Comparison of ENCODE assay signal across 8 cellular contexts in the genomic region with DNA sequence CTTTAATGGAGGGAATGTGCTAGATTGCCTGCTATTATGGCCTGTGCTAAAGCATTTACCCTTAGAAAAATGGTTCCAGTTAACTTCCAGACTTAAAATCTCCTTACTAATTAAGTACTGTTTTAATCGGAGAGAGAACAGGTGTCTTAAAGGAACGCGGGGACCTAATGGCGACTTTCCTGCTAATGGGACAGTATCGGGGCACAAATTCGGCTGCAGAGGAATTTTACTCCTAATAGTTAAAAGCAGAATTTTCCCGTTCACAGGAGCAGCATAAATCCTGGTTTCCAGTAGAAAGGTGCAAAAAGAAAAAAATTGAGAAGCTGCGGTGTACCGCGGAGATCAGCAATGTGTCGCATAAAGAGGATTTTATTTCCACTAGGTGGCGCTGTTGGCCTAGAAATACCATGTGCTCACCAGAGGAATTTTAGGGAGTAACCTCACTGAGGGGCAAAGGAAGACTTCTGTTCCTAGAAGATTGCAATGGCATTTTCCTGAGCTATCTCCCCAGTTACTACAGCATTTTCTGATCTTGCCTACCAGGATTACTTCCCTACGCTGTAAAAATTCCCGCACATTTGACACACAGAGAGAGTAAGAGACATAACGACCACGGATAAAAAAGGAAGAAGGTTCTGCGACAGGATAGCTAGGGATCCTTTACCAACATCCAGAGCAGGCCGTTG. TPM values are rescaled to one million over a fixed set of nuclear protein-coding genes. Genes with fewer than 3 reads are reported as not detected.
DNase-seq lines count a peak whose midpoint lies in the region; ATAC-seq and TF ChIP-seq lines count a peak whose summit lies in the region.

No MANE protein-coding gene starts in this region.

- no peak overlapping the region for H4K5ac ChIP-seq in IMR-90 (ENCODE audit: low read depth, low read length)

- H3K27me3 ChIP-seq in IMR-90 (ENCODE audit: control insufficient read depth, insufficient read depth, low read length) (peaks cover 1% of the 10 kb centered on the region; the same call in 1 of the 2 replicates), SJCRH30 (no peaks in the 10 kb centered on the region)

- H2BK5ac ChIP-seq in IMR-90 (ENCODE audit: low read depth, low read length, poor library complexity, severe bottlenecking): no peak overlapping the region

- H2AK5ac ChIP-seq in IMR-90 (ENCODE audit: low read depth, low read length): no peak overlapping the region

- H3K4me3 ChIP-seq in IMR-90 (ENCODE audit: insufficient read depth, low read depth, low read length) (no peak overlapping the region), SJCRH30 (no peak overlapping the region)

- H3K4me1 ChIP-seq in IMR-90 (ENCODE audit: control insufficient read depth, insufficient read depth, low read length): no peaks in the 10 kb centered on the region
- H3K4me1 ChIP-seq in SJCRH30: peaks cover 11% of the 10 kb centered on the region

- H2AK9ac ChIP-seq in IMR-90 (replicated peaks; ENCODE audit: low read depth, low read length, poor library complexity): no peak overlapping the region

- intact Hi-C loops in IMR-90 (cut with micrococcal nuclease): loop anchor here (1.0 to 10.0 kb wide), 8 partner anchors 123 to 671 kb away; no protein-coding TSS in a partner anchor

- no peak for TF ChIP-seq POLR2A in IMR-90 (IDR thresholded peaks at IDR 0.05; ENCODE audit: low read depth, low read length)

- no peak overlapping the region for H3K56ac ChIP-seq in IMR-90 (ENCODE audit: extremely low read depth, insufficient read depth, low read length)

- TF ChIP-seq RAD21 in IMR-90 (IDR thresholded peaks at IDR 0.05; ENCODE audit: low read length): peak; percentile 83

- peaks cover 10% of the 10 kb centered on the region for H3K9me3 ChIP-seq in IMR-90 (ENCODE audit: control insufficient read depth, insufficient read depth, low read length)
- H3K9me3 ChIP-seq in SJCRH30 (replicated peaks): peaks cover 9% of the 10 kb centered on the region

- in situ Hi-C loops in IMR-90 (cut with MboI; ENCODE audit: low sequenced_read_pairs): loop anchor here (10.0 kb wide), 2 partner anchors 111 to 481 kb away; no protein-coding TSS in a partner anchor

- no peak overlapping the region for H3K27ac ChIP-seq in IMR-90 (ENCODE audit: insufficient read depth, low read length)
- no peak overlapping the region for H3K27ac ChIP-seq in SJCRH30

- no peak overlapping the region for H3K4ac ChIP-seq in IMR-90 (ENCODE audit: low read depth, low read length)

- H4K91ac ChIP-seq in IMR-90 (ENCODE audit: insufficient read depth, low read depth, low read length): no peak overlapping the region

- H3K14ac ChIP-seq in IMR-90 (replicated peaks; ENCODE audit: low read depth, low read length): no peak overlapping the region

- H3K23ac ChIP-seq in IMR-90 (ENCODE audit: low read depth, low read length): no peak overlapping the region

- DNase-seq in DMS53 treated with DMSO at 0.1 percent for 48 hours (lab: John Stamatoyannopoulos, UW; ENCODE audit: unreplicated experiment) (peak; percentile 16), IMR-90 (peak; percentile 57), SJCRH30 (peak; percentile 64 to 89), glomerular visceral epithelial cell (ENCODE audit: extremely low spot score) (peak; percentile 53), retina (peak; percentile 79)
- peak; percentile 32 for DNase-seq in activated naive CD4-positive, alpha-beta T cell treated with anti-CD3 and anti-CD28 coated beads, Interleukin-2, amount 50 U/mL, for 16 hours

- no peak overlapping the region for H2BK20ac ChIP-seq in IMR-90 (ENCODE audit: low read depth, low read length)

- H3K18ac ChIP-seq in IMR-90 (ENCODE audit: low read depth, low read length): no peak overlapping the region

- no peak overlapping the region for H2BK120ac ChIP-seq in IMR-90 (ENCODE audit: low read depth, low read length)

- no peaks in the 10 kb centered on the region for H3K36me3 ChIP-seq in IMR-90 (ENCODE audit: control insufficient read depth, insufficient read depth, low read length)
- no peaks in the 10 kb centered on the region for H3K36me3 ChIP-seq in SJCRH30

- 4% methylated on average over 5 of the region's 18 CpGs; no CpG with 5 or more reads in 1 of the 2 experiments for WGBS in IMR-90 (ENCODE audit: extremely low coverage in 2 of 2, insufficient read length in 1 of 2), 2 experiments

- H4K20me1 ChIP-seq in IMR-90 (ENCODE audit: insufficient read depth, low read length): no peaks in the 10 kb centered on the region

- H2AFZ ChIP-seq in IMR-90 (replicated peaks; ENCODE audit: low read length, poor library complexity): no peak overlapping the region

- H3K9ac ChIP-seq in IMR-90 (ENCODE audit: low read depth, low read length): no peak overlapping the region

- H4K8ac ChIP-seq in IMR-90 (ENCODE audit: low read depth in 2 of 2, low read length in 2 of 2): no peak overlapping the region

- dilution Hi-C loops in IMR-90 (cut with HindIII; ENCODE audit: low sequenced_read_pairs, unreplicated experiment): no loop called here

- CTCF ChIA-PET in IMR-90 (lab: Yijun Ruan, JAX): interaction anchor here (0.6 to 2.2 kb wide), 8 partner anchors 11 to 495 kb away, joined by 3 to 9 read pairs (median 4); no protein-coding TSS in a partner anchor

- peak; percentile 82 for TF ChIP-seq CTCF in IMR-90 (conservative IDR thresholded peaks at IDR 0.05; ENCODE audit: low read depth, low read length)

- no peaks in the 10 kb centered on the region for H3K9me1 ChIP-seq in IMR-90 (ENCODE audit: insufficient read depth, low read length)

- H3K4me2 ChIP-seq in IMR-90 (ENCODE audit: low read depth, low read length): no peak overlapping the region

- no peak overlapping the region for H2BK15ac ChIP-seq in IMR-90 (ENCODE audit: low read depth, low read length)

- no TSS peak for BruUV-seq in IMR-90 (replicated peaks; lab: Mats Ljungman, UMichigan)

- ATAC-seq in IMR-90 (ENCODE audit: low read depth): peak; percentile 88
- no peak for ATAC-seq in GM19035 (IDR thresholded peaks at IDR 0.05; ENCODE audit: unreplicated experiment)
- no peak for ATAC-seq in HG03108 (IDR thresholded peaks at IDR 0.05; ENCODE audit: unreplicated experiment)

- POLR2A ChIA-PET in IMR-90 (lab: Charles Lee; ENCODE audit: unreplicated experiment): no interaction called here

- H3K79me1 ChIP-seq in IMR-90 (ENCODE audit: low read depth in 1 of 2, low read length in 2 of 2): no peaks in the 10 kb centered on the region

TF ChIP-seq in IMR-90, 13 proteins besides CTCF, POLR2A, EP300 and RAD21:
- TF ChIP-seq FOS (IDR thresholded peaks at IDR 0.05; ENCODE audit: low read depth, low read length) (no peak), SMC3 (IDR thresholded peaks at IDR 0.05; ENCODE audit: low read depth, low read length) (peak; percentile 53)

RNA-seq across cellular contexts. Expression of gene ZNF280B, which starts 44.5 kb away (rescaled TPM):
- total RNA-seq in IMR-90 (2012; rRNA removed): 1.4 and 1.9 TPM in 2 replicates
- 0.65 and 0.76 TPM in 2 replicates for polyA plus RNA-seq in IMR-90 (2012; rRNA removed)
- 0.11 and 0.17 TPM in 2 replicates for polyA plus RNA-seq in IMR-90 (2012; cell fraction: cytosol; rRNA removed)
- 0.14 and 0.65 TPM in 2 replicates for polyA plus RNA-seq in IMR-90 (2012; cell fraction: nucleus; rRNA removed; ENCODE audit: low replicate concordance)
- total RNA-seq in SJCRH30 (2014; rRNA removed; shearing (Covaris generic)): 0.18 and 0.24 TPM in 2 replicates

RNA-seq across cellular contexts. Expression of gene ZNF280A, which starts 56.1 kb away (rescaled TPM):
- total RNA-seq in IMR-90 (2012; rRNA removed): not detected in 2 replicates
- polyA plus RNA-seq in IMR-90 (2012; rRNA removed): not detected in 2 replicates
- polyA plus RNA-seq in IMR-90 (2012; cell fraction: cytosol; rRNA removed): not detected in 2 replicates
- polyA plus RNA-seq in IMR-90 (2012; cell fraction: nucleus; rRNA removed; ENCODE audit: low replicate concordance): not detected in 2 replicates
- 1.8 and 1.9 TPM in 2 replicates for total RNA-seq in SJCRH30 (2014; rRNA removed; shearing (Covaris generic))

Comparison
In these comparisons a context has a peak if more than half of its experiments do, and no peak if none do; other contexts are left out.
1. DNase-seq: peak in every context shown above with its lines; median percentile 79 in retina; 76 in SJCRH30; 57 in IMR-90; 53 in glomerular visceral epithelial cell; 32 in activated naive CD4-positive, alpha-beta T cell treated with anti-CD3 and anti-CD28 coated beads, Interleukin-2, amount 50 U/mL, for 16 hours; 16 in DMS53 treated with DMSO at 0.1 percent for 48 hours.